In genomic region chr11:62603072-62603408, GRCh38 we compare ENCODE assay signal across 10 cellular contexts. TPM values are rescaled to one million over a fixed set of nuclear protein-coding genes. Genes with fewer than 3 reads are reported as not detected.
DNase-seq lines count a peak whose midpoint lies in the region; ATAC-seq, FAIRE-seq and TF ChIP-seq lines count a peak whose summit lies in the region.
"Had no signal": no experiment of that assay in that cellular context is flagged by ENCODE, and none has a peak within 500 bp of the region (broad histone marks: within the 10 kb centered on the region; RNA-seq: fewer than 3 reads in every experiment).

No MANE protein-coding gene starts in this region.

- no peaks in the 10 kb centered on the region for H3K27me3 Mint-ChIP-seq in activated CD4-positive, alpha-beta T cell treated with anti-CD3 and anti-CD28 coated beads, Interleukin-2, amount 10 ng/mL, durations not matched to agents 24 days and 14 days
- peaks cover 6% of the 10 kb centered on the region for H3K27me3 Mint-ChIP-seq in astrocyte (ENCODE audit: low read depth, unreplicated experiment)

- WGBS in suprapubic skin = 16% methylated on average over 5 of the region's 13 CpGs

- H3K4me1 ChIP-seq in astrocyte (ENCODE audit: insufficient read depth, low read length) (peaks cover 26% of the 10 kb centered on the region), kidney (ENCODE audit: control insufficient read depth in 1 of 2, insufficient read depth in 1 of 2, low read depth in 1 of 2, low read length in 2 of 2) (peaks cover 17 to 18% of the 10 kb centered on the region in 2 donors), suprapubic skin (peaks cover 51% of the 10 kb centered on the region)
- H3K4me1 ChIP-seq: parathyroid adenoma had no signal

- TF ChIP-seq CTCF in astrocyte (IDR thresholded peaks at IDR 0.05; ENCODE audit: insufficient read depth, low read depth, low read length) (no peak), kidney (IDR thresholded peaks at IDR 0.05; ENCODE audit: borderline replicate concordance, extremely low read depth, insufficient read depth) (no peak), suprapubic skin (IDR thresholded peaks at IDR 0.05) (no peak)

- intact Hi-C loops in activated CD4-positive, alpha-beta T cell treated with anti-CD3 and anti-CD28 coated beads, Interleukin-2, amount 10 ng/mL, durations not matched to agents 24 days and 14 days (cut with micrococcal nuclease) = loop anchor here (10.0 kb wide), 1 partner anchor 1642 kb away; the partner anchor contains the start of genes FKBP2 and PPP1R14B
- intact Hi-C loops in kidney (cut with DNase I) = no loop called here

- peaks cover 35% of the 10 kb centered on the region for H3K79me2 ChIP-seq in astrocyte (ENCODE audit: insufficient read depth, low read length)
- H3K79me2 ChIP-seq: parathyroid adenoma had no signal

- H3K27ac Mint-ChIP-seq in activated CD4-positive, alpha-beta T cell treated with anti-CD3 and anti-CD28 coated beads, Interleukin-2, amount 10 ng/mL, durations not matched to agents 24 days and 14 days = peak overlapping the region; percentile 71
- H3K27ac Mint-ChIP-seq in astrocyte (ENCODE audit: unreplicated experiment) = peak overlapping the region; percentile 43

- TF ChIP-seq EP300 in suprapubic skin (IDR thresholded peaks at IDR 0.05) = no peak

- TF ChIP-seq POLR2A in suprapubic skin (IDR thresholded peaks at IDR 0.05) = no peak

- no peak for ATAC-seq in activated CD4-positive, CD25-positive, alpha-beta regulatory T cell treated with anti-CD3 and anti-CD28 coated beads, Interleukin-2, amount 50 U/mL, for 24 hours

- H3K27me3 ChIP-seq in astrocyte (ENCODE audit: insufficient read depth, low read length) = no peaks in the 10 kb centered on the region
- H3K27me3 ChIP-seq in suprapubic skin = no peaks in the 10 kb centered on the region

- peaks cover 44% of the 10 kb centered on the region for H3K4me1 Mint-ChIP-seq in activated CD4-positive, alpha-beta T cell treated with anti-CD3 and anti-CD28 coated beads, Interleukin-2, amount 10 ng/mL, durations not matched to agents 24 days and 14 days
- H3K4me1 Mint-ChIP-seq in astrocyte (ENCODE audit: low read depth, unreplicated experiment) = peaks cover 20% of the 10 kb centered on the region

- peaks cover 37% of the 10 kb centered on the region for H4K20me1 ChIP-seq in astrocyte (ENCODE audit: insufficient read depth, low read length)

- H3K9ac ChIP-seq in astrocyte (ENCODE audit: low read length) = peak overlapping the region; percentile 72
- no peak overlapping the region for H3K9ac ChIP-seq in kidney (ENCODE audit: low read length in 2 of 2)
- H3K9ac ChIP-seq: parathyroid adenoma had no signal

- H3K9me3 ChIP-seq in astrocyte (ENCODE audit: insufficient read depth, low read depth, low read length) (no peaks in the 10 kb centered on the region), kidney (ENCODE audit: control insufficient read depth in 1 of 2, low read length in 2 of 2) (no peaks in the 10 kb centered on the region), suprapubic skin (no peaks in the 10 kb centered on the region)

- H3K36me3 ChIP-seq in astrocyte (ENCODE audit: insufficient read depth, low read length) (peaks cover 13% of the 10 kb centered on the region), kidney (ENCODE audit: control insufficient read depth in 1 of 2, insufficient read depth in 2 of 2, low read length in 2 of 2) (peaks cover 11 to 17% of the 10 kb centered on the region in 2 donors), suprapubic skin (peaks cover 25% of the 10 kb centered on the region)

- peaks cover 70% of the 10 kb centered on the region for H3K36me3 Mint-ChIP-seq in activated CD4-positive, alpha-beta T cell treated with anti-CD3 and anti-CD28 coated beads, Interleukin-2, amount 10 ng/mL, durations not matched to agents 24 days and 14 days (ENCODE audit: low read depth)
- H3K36me3 Mint-ChIP-seq in astrocyte (ENCODE audit: low read depth, unreplicated experiment) = peaks cover 39% of the 10 kb centered on the region

- peak overlapping the region; percentile 87 for H2AFZ ChIP-seq in astrocyte (ENCODE audit: low read depth, low read length)

- peak overlapping the region; percentile 66 for H3K4me3 Mint-ChIP-seq in activated CD4-positive, alpha-beta T cell treated with anti-CD3 and anti-CD28 coated beads, Interleukin-2, amount 10 ng/mL, durations not matched to agents 24 days and 14 days
- peak overlapping the region; percentile 68 for H3K4me3 Mint-ChIP-seq in astrocyte (ENCODE audit: unreplicated experiment)

- peak overlapping the region; percentile 89 for H3K4me2 ChIP-seq in astrocyte (ENCODE audit: low read length)

- no peak for DNase-seq in activated CD4-positive, alpha-beta T cell treated with anti-CD3 and anti-CD28 coated beads, Interleukin-2, amount 10 ng/mL, durations not matched to agents 24 days and 14 days
- DNase-seq in activated CD4-positive, alpha-beta T cell treated with anti-CD3 and anti-CD28 coated beads, Interleukin-2, amount 50 U/mL, for 4 hours = no peak
- DNase-seq in astrocyte (ENCODE audit: low read depth) (no peak), kidney (peak; percentile 77), suprapubic skin (ENCODE audit: low spot score in 2 of 2) (no peak), SK-N-DZ (ENCODE audit: low spot score) (no peak), NCI-H774 (lab: John Stamatoyannopoulos, UW) (no peak)
- DNase-seq: SHP77 had no signal

- no peak for FAIRE-seq in astrocyte (lab: Jason Lieb, UNC)
- no peak for FAIRE-seq in kidney (lab: Jason Lieb, UNC)

- H3K4me3 ChIP-seq in astrocyte (ENCODE audit: insufficient read depth, low read depth, low read length) = no peak overlapping the region
- H3K4me3 ChIP-seq in kidney (ENCODE audit: low read length in 2 of 2) = peak overlapping the region in 1 of 2 donors; percentile 77
- H3K4me3 ChIP-seq in suprapubic skin = peak overlapping the region; percentile 100

- no peak overlapping the region for H3K27ac ChIP-seq in astrocyte (ENCODE audit: low read depth, low read length)
- H3K27ac ChIP-seq in kidney (ENCODE audit: low read depth in 2 of 2, low read length in 2 of 2) = peak overlapping the region in 1 of 2 donors; percentile 20
- H3K27ac ChIP-seq in suprapubic skin = peak overlapping the region; percentile 99
- H3K27ac ChIP-seq: parathyroid adenoma had no signal

- no peaks in the 10 kb centered on the region for H3K9me3 Mint-ChIP-seq in activated CD4-positive, alpha-beta T cell treated with anti-CD3 and anti-CD28 coated beads, Interleukin-2, amount 10 ng/mL, durations not matched to agents 24 days and 14 days
- no peaks in the 10 kb centered on the region for H3K9me3 Mint-ChIP-seq in astrocyte (ENCODE audit: unreplicated experiment)

RNA-seq across cellular contexts. Expression of gene MTA2, which starts 1.4 kb away (rescaled TPM):
- 219 and 220 TPM in 2 replicates for total RNA-seq in activated CD4-positive, alpha-beta T cell treated with anti-CD3 and anti-CD28 coated beads, Interleukin-2, amount 10 ng/mL, durations not matched to agents 24 days and 14 days
- total RNA-seq in astrocyte = 123 and 136 TPM in 2 replicates
- total RNA-seq in kidney = 71.8 TPM
- polyA plus RNA-seq in kidney (ENCODE audit: insufficient read depth, low read depth, low replicate concordance) = 34.4 TPM
- 100 to 1,000 TPM; 107 to 125 (median 110) TPM for total RNA-seq in suprapubic skin
- polyA plus RNA-seq in SK-N-DZ (2014; cell fraction: cytosol; rRNA removed) = 105 and 108 TPM in 2 replicates
- polyA plus RNA-seq in SK-N-DZ (2014; cell fraction: nucleus; rRNA removed) = 223 and 244 TPM in 2 replicates

RNA-seq across cellular contexts. Expression of gene EML3, which starts 9.5 kb away (rescaled TPM):
- total RNA-seq in activated CD4-positive, alpha-beta T cell treated with anti-CD3 and anti-CD28 coated beads, Interleukin-2, amount 10 ng/mL, durations not matched to agents 24 days and 14 days = 161 and 166 TPM in 2 replicates
- total RNA-seq in astrocyte (25.5 and 29.8 TPM in 2 replicates), kidney (83.3 TPM), suprapubic skin (10 to 100 TPM; 43.1 to 74.8 (median 55.8) TPM)
- polyA plus RNA-seq in kidney (ENCODE audit: insufficient read depth, low read depth, low replicate concordance) = 35.0 TPM
- 22.8 and 24.5 TPM in 2 replicates for polyA plus RNA-seq in SK-N-DZ (2014; cell fraction: cytosol; rRNA removed)
- 193 and 259 TPM in 2 replicates for polyA plus RNA-seq in SK-N-DZ (2014; cell fraction: nucleus; rRNA removed)

RNA-seq across cellular contexts. Expression of gene ROM1, which starts 10.0 kb away (rescaled TPM):
- 2.3 and 3.1 TPM in 2 replicates for total RNA-seq in activated CD4-positive, alpha-beta T cell treated with anti-CD3 and anti-CD28 coated beads, Interleukin-2, amount 10 ng/mL, durations not matched to agents 24 days and 14 days
- 0.79 and 1.3 TPM in 2 replicates for total RNA-seq in astrocyte
- 7.9 TPM for total RNA-seq in kidney
- polyA plus RNA-seq in kidney (ENCODE audit: insufficient read depth, low read depth, low replicate concordance) = 11.1 TPM
- 1 to 10 TPM in 3 of 4 donors, under 1 TPM in 1; 0.80 to 4.9 (median 2.3) TPM for total RNA-seq in suprapubic skin
- 2.4 and 2.6 TPM in 2 replicates for polyA plus RNA-seq in SK-N-DZ (2014; cell fraction: cytosol; rRNA removed)
- 2.0 and 3.6 TPM in 2 replicates for polyA plus RNA-seq in SK-N-DZ (2014; cell fraction: nucleus; rRNA removed)

RNA-seq across cellular contexts. Expression of gene TUT1, which starts 11.7 kb away (rescaled TPM):
- 45.3 and 50.9 TPM in 2 replicates for total RNA-seq in activated CD4-positive, alpha-beta T cell treated with anti-CD3 and anti-CD28 coated beads, Interleukin-2, amount 10 ng/mL, durations not matched to agents 24 days and 14 days
- total RNA-seq in astrocyte (16.8 and 18.3 TPM in 2 replicates), kidney (29.5 TPM), suprapubic skin (10 to 100 TPM in 3 of 4 donors, 1 to 10 TPM in 1; 8.0 to 16.3 (median 12.5) TPM)
- 18.7 TPM for polyA plus RNA-seq in kidney (ENCODE audit: insufficient read depth, low read depth, low replicate concordance)
- 29.3 and 33.3 TPM in 2 replicates for polyA plus RNA-seq in SK-N-DZ (2014; cell fraction: cytosol; rRNA removed)
- polyA plus RNA-seq in SK-N-DZ (2014; cell fraction: nucleus; rRNA removed) = 46.7 and 63.7 TPM in 2 replicates

RNA-seq across cellular contexts. Expression of gene B3GAT3, which starts 18.7 kb away (rescaled TPM):
- total RNA-seq in activated CD4-positive, alpha-beta T cell treated with anti-CD3 and anti-CD28 coated beads, Interleukin-2, amount 10 ng/mL, durations not matched to agents 24 days and 14 days = 80.3 and 91.4 TPM in 2 replicates
- 52.4 and 54.5 TPM in 2 replicates for total RNA-seq in astrocyte
- 50.6 TPM for total RNA-seq in kidney
- 66.2 TPM for polyA plus RNA-seq in kidney (ENCODE audit: insufficient read depth, low read depth, low replicate concordance)
- 10 to 100 TPM; 29.9 to 54.1 (median 40.6) TPM for total RNA-seq in suprapubic skin
- polyA plus RNA-seq in SK-N-DZ (2014; cell fraction: cytosol; rRNA removed) = 86.3 and 88.9 TPM in 2 replicates
- 80.1 and 109 TPM in 2 replicates for polyA plus RNA-seq in SK-N-DZ (2014; cell fraction: nucleus; rRNA removed)
